1 cellular context compared by ENCODE assay signal in the genomic region with DNA sequence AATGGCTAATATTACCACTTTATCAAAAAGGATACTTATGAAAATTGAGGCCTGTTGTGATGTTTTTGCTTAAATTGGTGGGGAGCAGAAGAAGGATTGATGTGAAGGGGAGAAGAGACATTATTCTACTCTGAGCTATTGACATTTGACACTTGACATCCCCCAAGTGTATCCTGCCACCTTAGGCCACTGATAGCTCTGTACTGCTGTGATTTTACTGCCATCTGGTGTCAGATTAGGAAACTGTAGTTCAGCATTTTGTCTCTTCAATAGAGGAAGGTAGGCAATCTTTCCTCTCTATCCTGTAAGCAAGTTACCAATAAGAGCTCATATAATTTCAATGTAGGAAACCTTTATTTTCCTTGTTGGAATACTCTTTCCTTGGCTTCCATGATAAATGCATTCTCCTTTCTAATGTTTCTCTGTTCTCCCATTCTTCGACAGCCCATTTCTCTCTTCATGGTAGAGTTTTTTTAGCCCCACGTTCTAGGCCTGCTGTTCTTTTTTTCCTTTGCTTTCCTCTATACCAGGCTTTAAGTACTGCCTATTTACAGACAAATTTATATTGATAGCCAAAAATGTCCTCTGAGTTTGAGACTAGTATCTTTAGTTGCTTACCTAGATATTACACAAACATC.
TF ChIP-seq lines count a peak whose summit lies in the region.

No MANE protein-coding gene starts in this region.

TF ChIP-seq in endothelial cell of umbilical vein, 7 proteins besides CTCF, POLR2A, EP300 and RAD21 (continued from another document):
- TF ChIP-seq POLR2AphosphoS5 (IDR thresholded peaks at IDR 0.05; ENCODE audit: insufficient read depth, low read depth, low read length) (no peak), GATA2 (IDR thresholded peaks at IDR 0.05; ENCODE audit: insufficient read depth, insufficient read length, low read depth, low read length) (no peak), MYC (IDR thresholded peaks at IDR 0.05; ENCODE audit: low read depth, low read length) (no peak), JUN (IDR thresholded peaks at IDR 0.05; ENCODE audit: borderline replicate concordance, insufficient read depth, insufficient read length, low read depth) (no peak)
- TF ChIP-seq, protein P1, sequence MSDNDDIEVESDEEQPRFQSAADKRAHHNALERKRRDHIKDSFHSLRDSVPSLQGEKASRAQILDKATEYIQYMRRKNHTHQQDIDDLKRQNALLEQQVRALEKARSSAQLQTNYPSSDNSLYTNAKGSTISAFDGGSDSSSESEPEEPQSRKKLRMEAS (IDR thresholded peaks at IDR 0.05; ENCODE audit: insufficient read depth, insufficient read length), result no peak
TF ChIP-seq in endothelial cell of umbilical vein: peak in this region for 0.
